Comparison of ENCODE assay signal across 27 cellular contexts in the genomic region with DNA sequence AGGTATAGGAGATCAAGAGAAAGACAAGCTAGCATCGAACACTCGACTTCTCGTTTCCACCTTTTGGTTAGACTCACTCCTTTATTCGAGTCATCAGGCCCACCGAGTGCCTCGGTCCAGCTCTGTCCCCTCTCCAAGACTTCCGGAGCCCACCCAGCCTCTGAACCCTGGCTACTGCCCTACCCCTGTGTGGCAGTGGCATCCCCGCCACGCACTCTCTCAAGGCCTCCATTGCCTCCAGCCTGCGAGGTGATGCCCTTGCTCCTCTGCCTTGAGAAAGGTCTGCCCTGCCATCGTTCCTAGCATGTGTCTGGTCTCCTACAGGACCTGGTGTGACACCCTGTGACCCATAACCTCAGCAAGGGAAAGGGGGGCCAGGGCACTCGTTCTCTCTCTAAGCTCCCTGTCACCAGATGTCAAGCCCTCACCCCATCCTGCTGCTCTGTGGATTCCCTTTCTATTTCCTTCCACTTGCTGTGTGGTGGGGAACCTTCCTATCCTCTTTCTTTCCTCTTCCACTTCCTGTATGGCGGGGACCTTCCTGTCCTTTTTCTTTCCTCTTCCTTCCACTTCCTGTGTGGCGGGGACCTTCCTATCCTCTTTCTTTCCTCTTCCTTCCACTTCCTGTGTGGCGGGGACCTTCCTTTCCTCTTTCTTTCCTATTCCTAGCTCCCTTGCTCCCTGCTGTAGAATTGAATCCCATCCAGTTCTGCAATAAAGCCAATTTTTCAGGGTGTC.
"Had no signal": no experiment of that assay in that cellular context is flagged by ENCODE, and none has a peak within 500 bp of the region (broad histone marks: within the 10 kb centered on the region; RNA-seq: fewer than 3 reads in every experiment).

No MANE protein-coding gene starts in this region.

- H3K27me3 ChIP-seq: breast epithelium, colonic mucosa, gastrocnemius medialis, heart left ventricle, vagina had no signal

- ATAC-seq: activated CD4-positive, alpha-beta T cell treated with anti-CD3 and anti-CD28 coated beads for 36 hours; gastrocnemius medialis; left ventricle myocardium superior; natural killer cell treated with Interleukin-12 subunit alpha and Interleukin-12 subunit beta and Interleukin-15 and Interleukin-18, amount 100 ng/mL, for 72 hours; stimulated activated naive B cell treated with anti-CD40 and anti-IgM and Interleukin-4, amounts not matched to agents 10 μg/mL and 1 μg/mL and 100 μg/mL, for 72 hours; WTC11 had no signal

- DNase-seq: activated CD4-positive, alpha-beta T cell treated with anti-CD3 and anti-CD28 coated beads for 36 hours; activated CD4-positive, alpha-beta T cell treated with anti-CD3 and anti-CD28 coated beads, Interleukin-2, amount 50 U/mL, for 4 hours; activated CD8-positive, alpha-beta memory T cell treated with anti-CD3 and anti-CD28 coated beads for 24 hours; activated CD8-positive, alpha-beta memory T cell treated with anti-CD3 and anti-CD28 coated beads, Interleukin-2, amount 50 U/mL, for 4 hours; activated naive CD4-positive, alpha-beta T cell treated with Interleukin-2 at 50 U/mL for 16 hours; activated naive CD8-positive, alpha-beta T cell treated with anti-CD3 and anti-CD28 coated beads for 36 hours; activated T-cell treated with anti-CD3 and anti-CD28 coated beads, Interleukin-2, amount 50 U/mL, for 24 hours; amniotic stem cell; colonic mucosa; esophagus squamous epithelium; gastrocnemius medialis; heart left ventricle; left ventricle myocardium superior; mammary epithelial cell; midbrain; occipital lobe; sigmoid colon; stimulated activated CD4-positive, alpha-beta T cell treated with anti-CD3 and anti-CD28 coated beads, Interleukin-15, amount 100 ng/mL, for 24 hours; stimulated activated naive B cell treated with anti-CD40 and anti-IgM and Interleukin-4, amounts not matched to agents 10 μg/mL and 1 μg/mL and 100 μg/mL, for 72 hours had no signal

- H3K9me3 ChIP-seq: breast epithelium, colonic mucosa, esophagus squamous epithelium, gastrocnemius medialis, heart left ventricle, sigmoid colon, thoracic aorta, vagina had no signal

- H3K36me3 ChIP-seq: breast epithelium, colonic mucosa, esophagus squamous epithelium, gastrocnemius medialis, heart left ventricle, sigmoid colon, thoracic aorta, vagina had no signal

- H3K27me3 Mint-ChIP-seq: type B pancreatic cell had no signal

- H3K4me3 Mint-ChIP-seq: activated CD4-positive, alpha-beta T cell treated with anti-CD3 and anti-CD28 coated beads for 36 hours; activated naive CD8-positive, alpha-beta T cell treated with anti-CD3 and anti-CD28 coated beads for 36 hours; activated T-cell treated with anti-CD3 and anti-CD28 coated beads, Interleukin-2, amount 50 U/mL, for 24 hours; natural killer cell treated with Interleukin-12 subunit alpha and Interleukin-12 subunit beta and Interleukin-15 and Interleukin-18, amount 100 ng/mL, for 72 hours; stimulated activated naive B cell treated with anti-CD40 and anti-IgM and Interleukin-4, amounts not matched to agents 10 μg/mL and 1 μg/mL and 100 μg/mL, for 72 hours; type B pancreatic cell; WTC11 had no signal

- H3K36me3 Mint-ChIP-seq: activated naive CD8-positive, alpha-beta T cell treated with anti-CD3 and anti-CD28 coated beads for 36 hours; natural killer cell treated with Interleukin-12 subunit alpha and Interleukin-12 subunit beta and Interleukin-15 and Interleukin-18, amount 100 ng/mL, for 72 hours; stimulated activated naive B cell treated with anti-CD40 and anti-IgM and Interleukin-4, amounts not matched to agents 10 μg/mL and 1 μg/mL and 100 μg/mL, for 72 hours; type B pancreatic cell; WTC11 had no signal

- H3K4me3 ChIP-seq: breast epithelium, colonic mucosa, esophagus squamous epithelium, gastrocnemius medialis, heart left ventricle, sigmoid colon, smooth muscle cell, thoracic aorta, vagina had no signal

- H3K27ac Mint-ChIP-seq: activated CD4-positive, alpha-beta T cell treated with anti-CD3 and anti-CD28 coated beads for 36 hours; activated naive CD8-positive, alpha-beta T cell treated with anti-CD3 and anti-CD28 coated beads for 36 hours; activated T-cell treated with anti-CD3 and anti-CD28 coated beads, Interleukin-2, amount 50 U/mL, for 24 hours; activated T-helper 2 cell treated with anti-CD3 and anti-CD28 coated beads, Interferon-gamma antibody, Interleukin-2, Interleukin-4, amounts not matched to agents 10 μg/mL and 5 μg/mL and 100 μg/mL, durations not matched to agents 14 hours and 24 hours and 36 hours; stimulated activated naive B cell treated with anti-CD40 and anti-IgM and Interleukin-4, amounts not matched to agents 10 μg/mL and 1 μg/mL and 100 μg/mL, for 72 hours; type B pancreatic cell; WTC11 had no signal

- H3K27ac ChIP-seq: breast epithelium, colonic mucosa, esophagus squamous epithelium, gastrocnemius medialis, sigmoid colon, thoracic aorta, vagina had no signal

- H3K9me3 Mint-ChIP-seq: activated naive CD8-positive, alpha-beta T cell treated with anti-CD3 and anti-CD28 coated beads for 36 hours; activated T-cell treated with anti-CD3 and anti-CD28 coated beads, Interleukin-2, amount 50 U/mL, for 24 hours; activated T-helper 2 cell treated with anti-CD3 and anti-CD28 coated beads, Interferon-gamma antibody, Interleukin-2, Interleukin-4, amounts not matched to agents 10 μg/mL and 5 μg/mL and 100 μg/mL, durations not matched to agents 14 hours and 24 hours and 36 hours; natural killer cell treated with Interleukin-12 subunit alpha and Interleukin-12 subunit beta and Interleukin-15 and Interleukin-18, amount 100 ng/mL, for 72 hours; stimulated activated naive B cell treated with anti-CD40 and anti-IgM and Interleukin-4, amounts not matched to agents 10 μg/mL and 1 μg/mL and 100 μg/mL, for 72 hours; type B pancreatic cell; WTC11 had no signal
